11 cellular contexts compared by ENCODE assay signal in the genomic region with DNA sequence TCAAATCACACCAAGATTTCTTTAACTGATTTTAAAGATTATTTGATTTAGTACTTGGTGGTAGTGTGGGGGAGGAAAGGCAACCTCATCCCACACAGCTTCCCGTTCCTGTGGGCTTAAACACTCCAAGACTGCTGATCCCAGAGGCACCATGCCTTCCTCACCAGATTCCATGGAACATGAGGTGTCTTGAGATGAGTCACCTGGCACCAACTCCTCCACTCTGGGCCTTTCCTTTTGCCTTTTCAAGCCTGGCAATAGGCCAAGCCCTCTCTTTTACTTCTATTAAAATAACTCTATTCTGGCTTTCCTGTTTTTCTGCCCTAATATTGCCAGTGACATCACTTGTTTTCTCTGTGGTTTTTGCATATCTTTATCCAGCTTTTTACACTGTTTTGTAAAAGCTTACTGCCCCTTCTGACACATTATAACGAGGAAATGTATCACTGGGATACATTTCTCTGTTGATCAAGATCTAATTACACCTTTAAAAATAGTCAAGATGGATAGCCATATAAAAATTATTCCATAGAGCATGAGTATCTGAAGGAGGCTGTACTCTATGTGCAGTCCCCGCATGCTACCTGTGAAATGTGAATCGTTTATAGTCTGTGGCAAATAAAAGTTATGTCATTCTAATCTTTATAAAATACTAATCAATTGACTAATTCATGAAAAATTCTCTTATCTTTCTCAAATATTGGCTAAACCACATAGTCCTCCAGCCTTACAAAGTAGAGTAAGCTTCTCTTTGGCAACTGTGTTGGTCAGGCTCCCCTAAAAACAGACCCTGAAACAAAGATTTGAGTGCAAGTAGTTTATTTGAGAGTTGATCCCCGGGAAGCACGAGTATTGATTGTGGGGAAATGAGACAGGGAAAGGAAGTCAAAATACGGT.
DNase-seq lines count a peak whose midpoint lies in the region; ATAC-seq and TF ChIP-seq lines count a peak whose summit lies in the region.
"Had no signal": no experiment of that assay in that cellular context is flagged by ENCODE, and none has a peak within 500 bp of the region (broad histone marks: within the 10 kb centered on the region; RNA-seq: fewer than 3 reads in every experiment).

No MANE protein-coding gene starts in this region.

- peak; percentile 55 for ATAC-seq in sciatic nerve
- ATAC-seq in GM23338: no peak
- ATAC-seq in gastroesophageal sphincter: no peak
- no peak for ATAC-seq in mucosa of descending colon

- H3K79me2 ChIP-seq in SK-N-SH (ENCODE audit: insufficient read depth) (no peaks in the 10 kb centered on the region), GM23338 (replicated peaks; ENCODE audit: insufficient read depth) (no peaks in the 10 kb centered on the region)

- H3K4me3 Mint-ChIP-seq in GM23338: no peak overlapping the region
- H3K4me3 Mint-ChIP-seq in activated CD4-positive, alpha-beta T cell treated with anti-CD3 and anti-CD28 coated beads, Interleukin-2, amount 10 ng/mL, durations not matched to agents 24 days and 14 days: no peak overlapping the region

- H3K4me2 ChIP-seq in SK-N-SH (peak overlapping the region; percentile 49), GM23338 (no peak overlapping the region)

- DNase-seq in GM03348 (ENCODE audit: low spot score): peak; percentile 87
- DNase-seq in SK-N-SH: no peak
- peak; percentile 61 for DNase-seq in fibroblast of the conjunctiva (ENCODE audit: low read depth)
- no peak for DNase-seq in sciatic nerve (ENCODE audit: low spot score)
- no peak for DNase-seq in GM23338 (ENCODE audit: low spot score)
- no peak for DNase-seq in activated CD4-positive, alpha-beta T cell treated with anti-CD3 and anti-CD28 coated beads, Interleukin-2, amount 10 ng/mL, durations not matched to agents 24 days and 14 days
- DNase-seq in mucosa of descending colon: no peak
- DNase-seq: NCI-H1417, SHP77 had no signal

- H3K9me2 ChIP-seq in SK-N-SH (no peaks in the 10 kb centered on the region), GM23338 (ENCODE audit: insufficient read depth) (no peaks in the 10 kb centered on the region)

- TF ChIP-seq CTCF in SK-N-SH (IDR thresholded peaks at IDR 0.05) (no peak), GM23338 (conservative IDR thresholded peaks at IDR 0.05; ENCODE audit: low read depth in 2 of 2) (no peak), gastroesophageal sphincter (IDR thresholded peaks at IDR 0.05) (no peak), mucosa of descending colon (IDR thresholded peaks at IDR 0.05) (no peak)

- H3K27me3 ChIP-seq in SK-N-SH (ENCODE audit: insufficient read depth): no peaks in the 10 kb centered on the region
- no peaks in the 10 kb centered on the region for H3K27me3 ChIP-seq in GM23338 (ENCODE audit: insufficient read depth)
- H3K27me3 ChIP-seq in gastroesophageal sphincter: no peaks in the 10 kb centered on the region
- H3K27me3 ChIP-seq: breast epithelium had no signal

- TF ChIP-seq RAD21 in SK-N-SH (IDR thresholded peaks at IDR 0.05; ENCODE audit: low read length): no peak

- H4K20me1 ChIP-seq in SK-N-SH (ENCODE audit: insufficient read depth) (no peaks in the 10 kb centered on the region), GM23338 (replicated peaks; ENCODE audit: insufficient read depth) (no peaks in the 10 kb centered on the region)

- H3K27me3 Mint-ChIP-seq in GM23338 (ENCODE audit: insufficient read depth, low read depth, poor library complexity): peaks cover 1% of the 10 kb centered on the region
- H3K27me3 Mint-ChIP-seq in activated CD4-positive, alpha-beta T cell treated with anti-CD3 and anti-CD28 coated beads, Interleukin-2, amount 10 ng/mL, durations not matched to agents 24 days and 14 days: peaks cover 4% of the 10 kb centered on the region

- H3F3A ChIP-seq in SK-N-SH (replicated peaks; ENCODE audit: insufficient read depth) (peaks cover 15% of the 10 kb centered on the region), GM23338 (replicated peaks; ENCODE audit: low read depth) (no peaks in the 10 kb centered on the region)

- TF ChIP-seq POLR2A in gastroesophageal sphincter (IDR thresholded peaks at IDR 0.05): no peak

- POLR2A ChIA-PET in SK-N-SH (lab: Yijun Ruan, JAX): no interaction called here

- H3K27ac Mint-ChIP-seq in GM23338: no peak overlapping the region
- no peak overlapping the region for H3K27ac Mint-ChIP-seq in activated CD4-positive, alpha-beta T cell treated with anti-CD3 and anti-CD28 coated beads, Interleukin-2, amount 10 ng/mL, durations not matched to agents 24 days and 14 days

- H3K36me3 ChIP-seq in SK-N-SH (replicated peaks in 1 of 2; ENCODE audit: control insufficient read depth in 1 of 2, insufficient read depth in 2 of 2, low read length in 1 of 2) (no peaks in the 10 kb centered on the region), GM23338 (ENCODE audit: insufficient read depth) (no peaks in the 10 kb centered on the region), gastroesophageal sphincter (no peaks in the 10 kb centered on the region), mucosa of descending colon (ENCODE audit: low read depth) (no peaks in the 10 kb centered on the region)
- H3K36me3 ChIP-seq: breast epithelium had no signal

- peak in 1 of 2 experiments; percentile 90; a peak in 2 of 4 replicates for TF ChIP-seq EP300 in SK-N-SH (IDR thresholded peaks at IDR 0.05; ENCODE audit: borderline replicate concordance in 1 of 2, low read depth in 1 of 2, low read length in 1 of 2)
- no peak for TF ChIP-seq EP300 in gastroesophageal sphincter (IDR thresholded peaks at IDR 0.05)

- peak overlapping the region; percentile 25; the same call in 1 of the 2 replicates for H3K9ac ChIP-seq in SK-N-SH

- H3K4me1 Mint-ChIP-seq in GM23338: no peaks in the 10 kb centered on the region; the same call in 1 of the 3 replicates
- H3K4me1 Mint-ChIP-seq in activated CD4-positive, alpha-beta T cell treated with anti-CD3 and anti-CD28 coated beads, Interleukin-2, amount 10 ng/mL, durations not matched to agents 24 days and 14 days: no peaks in the 10 kb centered on the region

- peak overlapping the region; percentile 45; the same call in 1 of the 2 replicates for H2AFZ ChIP-seq in SK-N-SH (ENCODE audit: low read depth)
- H2AFZ ChIP-seq in GM23338: no peak overlapping the region

- H3K9me3 Mint-ChIP-seq in GM23338: no peaks in the 10 kb centered on the region
- H3K9me3 Mint-ChIP-seq in activated CD4-positive, alpha-beta T cell treated with anti-CD3 and anti-CD28 coated beads, Interleukin-2, amount 10 ng/mL, durations not matched to agents 24 days and 14 days: no peaks in the 10 kb centered on the region

- H3K27ac ChIP-seq in SK-N-SH (ENCODE audit: low read depth in 2 of 2, low read length in 1 of 2) (peak overlapping the region; percentile 16 to 79), GM23338 (ENCODE audit: low read depth) (no peak overlapping the region), gastroesophageal sphincter (peak overlapping the region in 1 of 4 donors; percentile 50)
- H3K27ac ChIP-seq: breast epithelium had no signal

- CTCF ChIA-PET in SK-N-SH (lab: Yijun Ruan, JAX): no interaction called here

- H3K4me3 ChIP-seq in SK-N-SH (ENCODE audit: low read depth in 2 of 2, low read length in 1 of 2) (peak overlapping the region in 1 of 2 experiments; percentile 33; a peak in 2 of 4 replicates), GM23338 (no peak overlapping the region), gastroesophageal sphincter (no peak overlapping the region), mucosa of descending colon (no peak overlapping the region)
- H3K4me3 ChIP-seq: breast epithelium had no signal

- H3K4me1 ChIP-seq in SK-N-SH (ENCODE audit: control insufficient read depth in 1 of 2, insufficient read depth in 2 of 2, low read depth in 1 of 2, low read length in 1 of 2) (peaks cover 3 to 6% of the 10 kb centered on the region in 2 experiments), GM23338 (ENCODE audit: insufficient read depth) (no peaks in the 10 kb centered on the region), gastroesophageal sphincter (peaks cover 0 to 15% (median 0%) of the 10 kb centered on the region in 3 donors), mucosa of descending colon (ENCODE audit: low read depth) (no peaks in the 10 kb centered on the region)
- H3K4me1 ChIP-seq: breast epithelium had no signal

- intact Hi-C loops in sciatic nerve (cut with DNase I): no loop called here
- intact Hi-C loops in activated CD4-positive, alpha-beta T cell treated with anti-CD3 and anti-CD28 coated beads, Interleukin-2, amount 10 ng/mL, durations not matched to agents 24 days and 14 days (cut with micrococcal nuclease): no loop called here
- intact Hi-C loops in mucosa of descending colon (cut with DNase I, micrococcal nuclease): no loop called here

- 69% methylated on average over 7 of the region's 7 CpGs for WGBS in SK-N-SH (ENCODE audit: low lambda C conversion rate)
- 72 to 75% methylated on average over 6 to 7 of the region's 7 CpGs for WGBS in gastroesophageal sphincter (ENCODE audit: low coverage in 1 of 2), 2 donors

- no peaks in the 10 kb centered on the region for H3K36me3 Mint-ChIP-seq in GM23338 (ENCODE audit: low read depth)
- H3K36me3 Mint-ChIP-seq in activated CD4-positive, alpha-beta T cell treated with anti-CD3 and anti-CD28 coated beads, Interleukin-2, amount 10 ng/mL, durations not matched to agents 24 days and 14 days (ENCODE audit: low read depth): no peaks in the 10 kb centered on the region

- H3K9me3 ChIP-seq in SK-N-SH (no peaks in the 10 kb centered on the region), gastroesophageal sphincter (no peaks in the 10 kb centered on the region), mucosa of descending colon (no peaks in the 10 kb centered on the region)
- H3K9me3 ChIP-seq: breast epithelium had no signal

TF ChIP-seq in SK-N-SH, 30 proteins besides CTCF, POLR2A, EP300 and RAD21 (continues in another document):
- TF ChIP-seq, protein P1, sequence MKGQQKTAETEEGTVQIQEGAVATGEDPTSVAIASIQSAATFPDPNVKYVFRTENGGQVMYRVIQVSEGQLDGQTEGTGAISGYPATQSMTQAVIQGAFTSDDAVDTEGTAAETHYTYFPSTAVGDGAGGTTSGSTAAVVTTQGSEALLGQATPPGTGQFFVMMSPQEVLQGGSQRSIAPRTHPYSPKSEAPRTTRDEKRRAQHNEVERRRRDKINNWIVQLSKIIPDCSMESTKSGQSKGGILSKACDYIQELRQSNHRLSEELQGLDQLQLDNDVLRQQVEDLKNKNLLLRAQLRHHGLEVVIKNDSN (IDR thresholded peaks at IDR 0.05; ENCODE audit: borderline replicate concordance, low read depth): no peak
- TF ChIP-seq EZH2phosphoT487 (IDR thresholded peaks at IDR 0.05; ENCODE audit: borderline replicate concordance, low read depth): no peak
- TF ChIP-seq ELF1 (IDR thresholded peaks at IDR 0.05): peak; percentile 26; the same call in 1 of the 2 replicates

TF ChIP-seq in GM23338, 12 proteins besides CTCF, POLR2A, EP300 and RAD21 (continues in another document):
- TF ChIP-seq ZNF114 (CRISPR knock-in tag; IDR thresholded peaks at IDR 0.05) (no peak), EZH2 (IDR thresholded peaks at IDR 0.05; ENCODE audit: low read depth, unreplicated experiment) (no peak)

Comparison
In these comparisons a context has a peak if more than half of its experiments do, and no peak if none do; other contexts are left out.
1. DNase-seq: peak in GM03348 (single experiment) and fibroblast of the conjunctiva (single experiment); none in SK-N-SH (single experiment), sciatic nerve (single experiment), GM23338 (single experiment), activated CD4-positive, alpha-beta T cell treated with anti-CD3 and anti-CD28 coated beads, Interleukin-2, amount 10 ng/mL, durations not matched to agents 24 days and 14 days (single experiment) and mucosa of descending colon (0 of 3).